In the genomic region with DNA sequence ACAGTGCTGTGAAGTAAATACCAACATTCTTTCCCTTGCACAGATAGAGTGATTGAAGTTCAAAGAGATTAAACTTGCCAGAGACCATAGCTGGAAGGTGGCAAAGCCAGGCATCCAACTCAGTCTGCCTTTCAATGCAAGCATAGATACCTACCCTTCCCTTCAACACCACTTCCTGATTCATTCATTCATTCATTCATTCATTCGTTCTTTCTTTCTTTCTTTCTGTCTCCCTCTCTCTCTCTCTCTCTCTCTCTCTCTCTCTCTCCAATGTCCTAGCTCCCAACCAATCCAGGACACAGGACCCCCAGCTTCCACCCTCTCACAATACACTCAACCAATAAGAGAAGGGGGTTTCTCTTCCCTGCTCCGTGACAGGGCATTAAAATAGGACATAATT, we compare ENCODE assay signal across 24 cellular contexts.
"Had no signal": no experiment of that assay in that cellular context is flagged by ENCODE, and none has a peak within 500 bp of the region (broad histone marks: within the 10 kb centered on the region; RNA-seq: fewer than 3 reads in every experiment).

No MANE protein-coding gene starts in this region.

- H3K27ac Mint-ChIP-seq: effector memory CD8-positive, alpha-beta T cell; endodermal cell had no signal

- H3K27me3 Mint-ChIP-seq: effector memory CD8-positive, alpha-beta T cell had no signal

- H3K4me1 ChIP-seq: lower lobe of right lung had no signal

- H3K27me3 ChIP-seq: dorsolateral prefrontal cortex, esophagus squamous epithelium, gastroesophageal sphincter, heart left ventricle, left lung had no signal

- H3K4me3 ChIP-seq: coronary artery, dorsolateral prefrontal cortex, esophagus squamous epithelium, gastroesophageal sphincter, heart left ventricle, left lung, lower lobe of right lung had no signal

- H3K9me3 Mint-ChIP-seq: endodermal cell had no signal

- H3K36me3 ChIP-seq: esophagus squamous epithelium, gastroesophageal sphincter, heart left ventricle, left lung, lower lobe of right lung had no signal

- H3K9me3 ChIP-seq: esophagus squamous epithelium, gastroesophageal sphincter, heart left ventricle, left lung, lower lobe of right lung had no signal

- H3K36me3 Mint-ChIP-seq: naive thymus-derived CD4-positive, alpha-beta T cell had no signal

- FAIRE-seq: colon, keratinocyte had no signal

- DNase-seq: dermis blood vessel endothelial cell; dorsolateral prefrontal cortex; effector CD4-positive, alpha-beta T cell; effector memory CD8-positive, alpha-beta T cell; endodermal cell; erythroblast; esophagus squamous epithelium; foreskin fibroblast; foreskin melanocyte; heart left ventricle; hippocampal formation; left cardiac atrium; left lung; left ventricle myocardium superior; lower lobe of right lung; mesenchymal stem cell; midbrain; naive thymus-derived CD4-positive, alpha-beta T cell had no signal

- H3K27ac ChIP-seq: coronary artery, dorsolateral prefrontal cortex, epithelial cell of prostate, esophagus squamous epithelium, gastroesophageal sphincter, heart left ventricle, left lung, lower lobe of right lung had no signal

- H3K4me3 Mint-ChIP-seq: effector memory CD8-positive, alpha-beta T cell; endodermal cell; naive thymus-derived CD4-positive, alpha-beta T cell had no signal

- ATAC-seq: effector memory CD8-positive, alpha-beta T cell; esophagus mucosa; gastroesophageal sphincter; heart left ventricle; left cardiac atrium; left lung; left ventricle myocardium superior; lower lobe of right lung; naive thymus-derived CD4-positive, alpha-beta T cell had no signal
